14 cellular contexts compared by ENCODE assay signal in the genomic region with DNA sequence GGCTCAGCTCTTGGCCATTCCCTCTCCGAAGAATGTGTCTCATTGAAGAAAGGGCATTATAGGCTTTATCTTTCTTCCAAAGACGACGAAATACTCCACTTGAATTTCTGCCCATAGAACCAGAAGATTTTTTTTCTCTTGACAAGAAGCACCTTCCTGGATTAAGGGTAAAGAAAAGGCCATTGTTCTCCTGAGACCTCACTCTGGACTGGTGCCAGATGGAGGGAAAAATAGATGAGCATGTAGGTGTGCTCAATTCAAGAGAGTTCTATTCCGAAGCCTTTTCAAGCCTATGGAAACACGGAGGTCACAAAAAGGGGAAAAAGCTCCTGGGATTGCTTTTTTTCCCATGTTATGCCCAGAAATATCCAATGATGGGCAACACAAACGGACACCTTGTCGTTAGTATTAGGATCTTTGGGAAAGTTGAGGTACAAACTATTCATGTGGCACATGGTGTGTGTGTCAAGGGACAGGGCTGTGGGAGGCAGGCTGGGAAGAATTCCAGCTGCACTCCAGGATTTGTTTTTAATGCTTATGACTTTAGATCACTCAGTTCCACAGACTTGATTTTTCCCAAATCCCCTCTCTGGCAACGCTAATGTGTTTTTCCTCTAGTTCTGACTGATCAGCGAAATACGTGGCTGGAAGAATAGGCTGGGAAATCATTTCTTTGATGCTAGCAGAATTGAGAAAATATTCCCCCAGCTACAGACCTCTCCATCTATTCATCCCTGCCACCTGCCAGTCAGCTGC.
A peak's percentile ranks its signal among the peaks of the same experiment; 100 is the strongest.
DNase-seq lines count a peak whose midpoint lies in the region; TF ChIP-seq lines count a peak whose summit lies in the region.
"Had no signal": no experiment of that assay in that cellular context is flagged by ENCODE, and none has a peak within 500 bp of the region (broad histone marks: within the 10 kb centered on the region; RNA-seq: fewer than 3 reads in every experiment).

No MANE protein-coding gene starts in this region.

- no peak overlapping the region for H3K4me3 ChIP-seq in fibroblast of the aortic adventitia (ENCODE audit: low read depth, low read length)
- H3K4me3 ChIP-seq: lung, SJCRH30 had no signal

- TF ChIP-seq CTCF in fibroblast of the aortic adventitia (IDR thresholded peaks at IDR 0.05; ENCODE audit: insufficient read depth, low read length) = no peak

- no peak overlapping the region for H3K27ac Mint-ChIP-seq in activated T-helper 1 cell treated with anti-CD3 and anti-CD28 coated beads, Interleukin-12 subunit alpha, Interleukin-12 subunit beta, Interleukin-2, Interleukin-4 antibody, amounts not matched to agents 30 ng/mL and 10 ng/mL and 1 ng/mL, durations not matched to agents 14 hours and 24 hours and 36 hours
- no peak overlapping the region for H3K27ac Mint-ChIP-seq in activated CD4-positive, alpha-beta memory T cell treated with anti-CD3 and anti-CD28 coated beads for 36 hours

- no peaks in the 10 kb centered on the region for H3K9me3 Mint-ChIP-seq in activated T-helper 1 cell treated with anti-CD3 and anti-CD28 coated beads, Interleukin-12 subunit alpha, Interleukin-12 subunit beta, Interleukin-2, Interleukin-4 antibody, amounts not matched to agents 30 ng/mL and 10 ng/mL and 1 ng/mL, durations not matched to agents 14 hours and 24 hours and 36 hours
- H3K9me3 Mint-ChIP-seq in activated CD4-positive, alpha-beta memory T cell treated with anti-CD3 and anti-CD28 coated beads for 36 hours = no peaks in the 10 kb centered on the region

- POLR2A ChIA-PET in activated CD4-positive, alpha-beta memory T cell treated with anti-CD3 and anti-CD28 coated beads for 36 hours (lab: Charles Lee) = no interaction called here

- CTCF ChIA-PET in activated CD4-positive, alpha-beta memory T cell treated with anti-CD3 and anti-CD28 coated beads for 36 hours (lab: Charles Lee) = no interaction called here

- intact Hi-C loops in activated T-helper 1 cell treated with anti-CD3 and anti-CD28 coated beads, Interleukin-12 subunit alpha, Interleukin-12 subunit beta, Interleukin-2, Interleukin-4 antibody, amounts not matched to agents 30 ng/mL and 10 ng/mL and 1 ng/mL, durations not matched to agents 14 hours and 24 hours and 36 hours (cut with micrococcal nuclease) = no loop called here
- intact Hi-C loops in activated CD4-positive, alpha-beta memory T cell treated with anti-CD3 and anti-CD28 coated beads for 36 hours (cut with micrococcal nuclease) = no loop called here

- no peaks in the 10 kb centered on the region for H3K4me1 Mint-ChIP-seq in activated T-helper 1 cell treated with anti-CD3 and anti-CD28 coated beads, Interleukin-12 subunit alpha, Interleukin-12 subunit beta, Interleukin-2, Interleukin-4 antibody, amounts not matched to agents 30 ng/mL and 10 ng/mL and 1 ng/mL, durations not matched to agents 14 hours and 24 hours and 36 hours (ENCODE audit: low read depth)
- no peaks in the 10 kb centered on the region for H3K4me1 Mint-ChIP-seq in activated CD4-positive, alpha-beta memory T cell treated with anti-CD3 and anti-CD28 coated beads for 36 hours (ENCODE audit: low read depth)

- in situ Hi-C loops in SK-MEL-5 (cut with HindIII; ENCODE audit: low pct_unique_long_range_greater_than_20kb, low sequenced_read_pairs) = no loop called here

- DNase-seq in NCI-H1092 treated with DMSO at 0.1 percent for 48 hours (lab: John Stamatoyannopoulos, UW) = peak; percentile 86
- no peak for DNase-seq in NCI-H1092 (lab: John Stamatoyannopoulos, UW)
- DNase-seq in SK-MEL-5 (ENCODE audit: low read depth, low spot score) = peak; percentile 12
- peak; percentile 42 for DNase-seq in fibroblast of the aortic adventitia (ENCODE audit: low read depth)
- DNase-seq in superior temporal gyrus (ENCODE audit: extremely low spot score) = peak; percentile 45
- no peak for DNase-seq in activated T-helper 1 cell treated with anti-CD3 and anti-CD28 coated beads, Interleukin-12 subunit alpha, Interleukin-12 subunit beta, Interleukin-2, Interleukin-4 antibody, amounts not matched to agents 30 ng/mL and 10 ng/mL and 1 ng/mL, durations not matched to agents 14 hours and 24 hours and 36 hours (ENCODE audit: low spot score)
- no peak for DNase-seq in stimulated activated CD4-positive, alpha-beta T cell treated with anti-CD3 and anti-CD28 coated beads, Interleukin-12 subunit alpha, Interleukin-12 subunit beta, amount 100 ng/mL, for 4 hours
- DNase-seq in activated CD4-positive, alpha-beta memory T cell treated with anti-CD3 and anti-CD28 coated beads for 36 hours = no peak
- DNase-seq: 8988T, foreskin melanocyte, HCEC 1CT, NCI-H1694 had no signal

- H3K27me3 Mint-ChIP-seq in activated T-helper 1 cell treated with anti-CD3 and anti-CD28 coated beads, Interleukin-12 subunit alpha, Interleukin-12 subunit beta, Interleukin-2, Interleukin-4 antibody, amounts not matched to agents 30 ng/mL and 10 ng/mL and 1 ng/mL, durations not matched to agents 14 hours and 24 hours and 36 hours (ENCODE audit: insufficient read depth) = peaks cover 4% of the 10 kb centered on the region
- no peaks in the 10 kb centered on the region for H3K27me3 Mint-ChIP-seq in activated CD4-positive, alpha-beta memory T cell treated with anti-CD3 and anti-CD28 coated beads for 36 hours

- H3K4me3 Mint-ChIP-seq in activated T-helper 1 cell treated with anti-CD3 and anti-CD28 coated beads, Interleukin-12 subunit alpha, Interleukin-12 subunit beta, Interleukin-2, Interleukin-4 antibody, amounts not matched to agents 30 ng/mL and 10 ng/mL and 1 ng/mL, durations not matched to agents 14 hours and 24 hours and 36 hours = no peak overlapping the region
- H3K4me3 Mint-ChIP-seq in activated CD4-positive, alpha-beta memory T cell treated with anti-CD3 and anti-CD28 coated beads for 36 hours = no peak overlapping the region

- H3K36me3 Mint-ChIP-seq in activated T-helper 1 cell treated with anti-CD3 and anti-CD28 coated beads, Interleukin-12 subunit alpha, Interleukin-12 subunit beta, Interleukin-2, Interleukin-4 antibody, amounts not matched to agents 30 ng/mL and 10 ng/mL and 1 ng/mL, durations not matched to agents 14 hours and 24 hours and 36 hours (ENCODE audit: low read depth) = peaks cover under 1% of the 10 kb centered on the region
- H3K36me3 Mint-ChIP-seq in activated CD4-positive, alpha-beta memory T cell treated with anti-CD3 and anti-CD28 coated beads for 36 hours = peaks cover under 1% of the 10 kb centered on the region

Comparison
In these comparisons a context has a peak if more than half of its experiments do, and no peak if none do; other contexts are left out.
1. DNase-seq: peak in NCI-H1092 treated with DMSO at 0.1 percent for 48 hours (single experiment), SK-MEL-5 (single experiment), fibroblast of the aortic adventitia (single experiment) and superior temporal gyrus (single experiment); none in NCI-H1092 (single experiment), activated T-helper 1 cell treated with anti-CD3 and anti-CD28 coated beads, Interleukin-12 subunit alpha, Interleukin-12 subunit beta, Interleukin-2, Interleukin-4 antibody, amounts not matched to agents 30 ng/mL and 10 ng/mL and 1 ng/mL, durations not matched to agents 14 hours and 24 hours and 36 hours (single experiment), stimulated activated CD4-positive, alpha-beta T cell treated with anti-CD3 and anti-CD28 coated beads, Interleukin-12 subunit alpha, Interleukin-12 subunit beta, amount 100 ng/mL, for 4 hours (single experiment) and activated CD4-positive, alpha-beta memory T cell treated with anti-CD3 and anti-CD28 coated beads for 36 hours (single experiment).